In genomic region chr2:218991674-218992168, GRCh38 we compare ENCODE assay signal across 10 cellular contexts.
DNase-seq lines count a peak whose midpoint lies in the region.
"Had no signal": no experiment of that assay in that cellular context is flagged by ENCODE, and none has a peak within 500 bp of the region (broad histone marks: within the 10 kb centered on the region; RNA-seq: fewer than 3 reads in every experiment).

No MANE protein-coding gene starts in this region.

- no peak overlapping the region for H3K9ac ChIP-seq in iPS-15b (ENCODE audit: low read depth, low read length)

- H3K4me1 ChIP-seq in iPS-15b (ENCODE audit: control insufficient read depth, insufficient read depth, low read length) = peaks cover 4% of the 10 kb centered on the region

- H3K9me3 ChIP-seq in iPS-15b (ENCODE audit: control insufficient read depth, insufficient read depth, low read length) = no peaks in the 10 kb centered on the region
- H3K9me3 ChIP-seq: mucosa of descending colon had no signal

- H3K27me3 ChIP-seq in iPS-15b (ENCODE audit: control insufficient read depth, insufficient read depth, low read length) = peaks cover 100% of the 10 kb centered on the region

- H3K4me3 ChIP-seq in iPS-15b (ENCODE audit: low read depth, low read length) = peak overlapping the region; percentile 27
- H3K4me3 ChIP-seq: mucosa of descending colon had no signal

- no peaks in the 10 kb centered on the region for H3K36me3 ChIP-seq in iPS-15b (ENCODE audit: control insufficient read depth, insufficient read depth, low read length)

- DNase-seq in AG08395 (ENCODE audit: low spot score) = peak; percentile 65
- peak; percentile 51 for DNase-seq in HCEC 1CT
- peak; percentile 47 for DNase-seq in astrocyte of the hippocampus (ENCODE audit: low read depth, low spot score)
- DNase-seq in stimulated activated CD4-positive, alpha-beta T cell treated with anti-CD3 and anti-CD28 coated beads, Interleukin-4, amount 100 ng/mL, for 4 hours = no peak
- no peak for DNase-seq in NCI-H1105 treated with DMSO at 0.1 percent for 48 hours (lab: John Stamatoyannopoulos, UW)
- no peak for DNase-seq in OCI-M2 (lab: John Stamatoyannopoulos, UW; ENCODE audit: unreplicated experiment)
- no peak for DNase-seq in SW 1271 (lab: John Stamatoyannopoulos, UW)
- DNase-seq: mucosa of descending colon, NCI-H446 had no signal

Comparison
In these comparisons a context has a peak if more than half of its experiments do, and no peak if none do; other contexts are left out.
1. DNase-seq: peak in AG08395 (single experiment), HCEC 1CT (single experiment) and astrocyte of the hippocampus (single experiment); none in stimulated activated CD4-positive, alpha-beta T cell treated with anti-CD3 and anti-CD28 coated beads, Interleukin-4, amount 100 ng/mL, for 4 hours (0 of 2), NCI-H1105 treated with DMSO at 0.1 percent for 48 hours (single experiment), OCI-M2 (single experiment) and SW 1271 (0 of 2).